18 cellular contexts compared by ENCODE assay signal in the genomic region with DNA sequence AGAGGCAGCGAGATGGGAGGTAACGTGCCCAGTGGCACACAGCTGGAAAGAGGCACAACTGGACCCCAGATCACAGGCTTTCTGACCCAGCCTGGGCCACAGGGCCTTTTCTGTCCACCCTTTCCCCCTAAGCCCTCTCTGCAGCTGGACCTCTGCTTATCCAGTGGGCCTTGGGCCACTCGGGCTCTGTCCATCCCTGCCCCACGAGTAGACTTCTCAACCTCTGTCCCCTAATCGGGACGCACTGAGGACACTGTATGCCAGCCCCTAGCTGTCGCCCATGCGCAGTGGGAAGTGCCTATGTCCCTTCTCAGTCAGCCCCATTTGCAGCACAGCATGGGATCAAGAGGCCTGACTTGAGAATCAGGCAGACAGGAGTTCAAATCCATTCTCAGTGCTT.
"Had no signal": no experiment of that assay in that cellular context is flagged by ENCODE, and none has a peak within 500 bp of the region (broad histone marks: within the 10 kb centered on the region; RNA-seq: fewer than 3 reads in every experiment).

No MANE protein-coding gene starts in this region.

- H3K4me1 Mint-ChIP-seq: activated CD4-positive, alpha-beta T cell treated with anti-CD3 and anti-CD28 coated beads, Interleukin-2, amount 10 ng/mL, durations not matched to agents 24 days and 14 days; activated CD8-positive, alpha-beta memory T cell treated with anti-CD3 and anti-CD28 coated beads, Interleukin-2, amount 10 ng/mL, durations not matched to agents 7 days and 5 days; activated naive CD4-positive, alpha-beta T cell treated with anti-CD3 and anti-CD28 coated beads, Interleukin-2, amount 10 ng/mL, durations not matched to agents 7 days and 5 days had no signal

- H3K36me3 ChIP-seq: esophagus muscularis mucosa, gastrocnemius medialis, tibial artery had no signal

- H3K9me3 ChIP-seq: esophagus muscularis mucosa, gastrocnemius medialis, tibial artery had no signal

- H3K27ac ChIP-seq: tibial artery had no signal

- DNase-seq: activated CD4-positive, alpha-beta T cell treated with anti-CD3 and anti-CD28 coated beads, Interleukin-2, amount 10 ng/mL, durations not matched to agents 24 days and 14 days; activated CD8-positive, alpha-beta memory T cell treated with anti-CD3 and anti-CD28 coated beads, Interleukin-2, amount 10 ng/mL, durations not matched to agents 7 days and 5 days; activated CD8-positive, alpha-beta T cell treated with anti-CD3 and anti-CD28 coated beads for 36 hours; activated effector memory CD4-positive, alpha-beta T cell treated with anti-CD3 and anti-CD28 coated beads, Interleukin-2, amount 50 U/mL, for 16 hours; activated naive CD4-positive, alpha-beta T cell treated with anti-CD3 and anti-CD28 coated beads, Interleukin-2, amount 10 ng/mL, durations not matched to agents 7 days and 5 days; activated T-cell treated with anti-CD3 and anti-CD28 coated beads for 4 hours; central memory CD4-positive, alpha-beta T cell; effector memory CD8-positive, alpha-beta T cell; gastrocnemius medialis; islet precursor cell; naive B cell; retina; stimulated activated CD4-positive, alpha-beta T cell treated with anti-CD3 and anti-CD28 coated beads, Interleukin-4, amount 100 ng/mL, for 24 hours; stimulated activated naive CD8-positive, alpha-beta T cell treated with anti-CD3 and anti-CD28 coated beads, Interleukin-15, Interleukin-2, amounts not matched to agents 100 U/mL and 50 U/mL, for 24 hours; tibial artery had no signal

- H3K4me1 ChIP-seq: gastrocnemius medialis had no signal

- H3K9me3 Mint-ChIP-seq: activated CD4-positive, alpha-beta T cell treated with anti-CD3 and anti-CD28 coated beads, Interleukin-2, amount 10 ng/mL, durations not matched to agents 24 days and 14 days; activated CD8-positive, alpha-beta T cell treated with anti-CD3 and anti-CD28 coated beads for 36 hours; activated naive CD4-positive, alpha-beta T cell treated with anti-CD3 and anti-CD28 coated beads, Interleukin-2, amount 10 ng/mL, durations not matched to agents 7 days and 5 days; effector memory CD8-positive, alpha-beta T cell had no signal

- H3K27me3 Mint-ChIP-seq: activated CD4-positive, alpha-beta T cell treated with anti-CD3 and anti-CD28 coated beads, Interleukin-2, amount 10 ng/mL, durations not matched to agents 24 days and 14 days; activated CD8-positive, alpha-beta memory T cell treated with anti-CD3 and anti-CD28 coated beads, Interleukin-2, amount 10 ng/mL, durations not matched to agents 7 days and 5 days had no signal

- H3K4me3 Mint-ChIP-seq: activated CD4-positive, alpha-beta T cell treated with anti-CD3 and anti-CD28 coated beads, Interleukin-2, amount 10 ng/mL, durations not matched to agents 24 days and 14 days; activated CD8-positive, alpha-beta memory T cell treated with anti-CD3 and anti-CD28 coated beads, Interleukin-2, amount 10 ng/mL, durations not matched to agents 7 days and 5 days; activated CD8-positive, alpha-beta T cell treated with anti-CD3 and anti-CD28 coated beads for 36 hours; activated naive CD4-positive, alpha-beta T cell treated with anti-CD3 and anti-CD28 coated beads, Interleukin-2, amount 10 ng/mL, durations not matched to agents 7 days and 5 days; effector memory CD8-positive, alpha-beta T cell; naive B cell had no signal

- H3K36me3 Mint-ChIP-seq: activated CD8-positive, alpha-beta memory T cell treated with anti-CD3 and anti-CD28 coated beads, Interleukin-2, amount 10 ng/mL, durations not matched to agents 7 days and 5 days; activated naive CD4-positive, alpha-beta T cell treated with anti-CD3 and anti-CD28 coated beads, Interleukin-2, amount 10 ng/mL, durations not matched to agents 7 days and 5 days; naive B cell had no signal

- H3K4me3 ChIP-seq: esophagus muscularis mucosa, gastrocnemius medialis, lung, tibial artery had no signal

- H3K27ac Mint-ChIP-seq: activated CD4-positive, alpha-beta T cell treated with anti-CD3 and anti-CD28 coated beads, Interleukin-2, amount 10 ng/mL, durations not matched to agents 24 days and 14 days; activated CD8-positive, alpha-beta memory T cell treated with anti-CD3 and anti-CD28 coated beads, Interleukin-2, amount 10 ng/mL, durations not matched to agents 7 days and 5 days; activated CD8-positive, alpha-beta T cell treated with anti-CD3 and anti-CD28 coated beads for 36 hours; activated naive CD4-positive, alpha-beta T cell treated with anti-CD3 and anti-CD28 coated beads, Interleukin-2, amount 10 ng/mL, durations not matched to agents 7 days and 5 days; effector memory CD8-positive, alpha-beta T cell; progenitor cell of endocrine pancreas had no signal

- ATAC-seq: activated CD8-positive, alpha-beta memory T cell treated with anti-CD3 and anti-CD28 coated beads, Interleukin-2, amount 10 ng/mL, durations not matched to agents 7 days and 5 days; activated CD8-positive, alpha-beta T cell treated with anti-CD3 and anti-CD28 coated beads for 36 hours; effector memory CD8-positive, alpha-beta T cell; gastrocnemius medialis; stimulated activated naive CD8-positive, alpha-beta T cell treated with anti-CD3 and anti-CD28 coated beads, Interleukin-15, Interleukin-2, amounts not matched to agents 100 U/mL and 50 U/mL, for 24 hours had no signal

- H3K27me3 ChIP-seq: esophagus muscularis mucosa, gastrocnemius medialis, tibial artery had no signal
